Comparison of ENCODE assay signal across 11 cellular contexts in the genomic region with DNA sequence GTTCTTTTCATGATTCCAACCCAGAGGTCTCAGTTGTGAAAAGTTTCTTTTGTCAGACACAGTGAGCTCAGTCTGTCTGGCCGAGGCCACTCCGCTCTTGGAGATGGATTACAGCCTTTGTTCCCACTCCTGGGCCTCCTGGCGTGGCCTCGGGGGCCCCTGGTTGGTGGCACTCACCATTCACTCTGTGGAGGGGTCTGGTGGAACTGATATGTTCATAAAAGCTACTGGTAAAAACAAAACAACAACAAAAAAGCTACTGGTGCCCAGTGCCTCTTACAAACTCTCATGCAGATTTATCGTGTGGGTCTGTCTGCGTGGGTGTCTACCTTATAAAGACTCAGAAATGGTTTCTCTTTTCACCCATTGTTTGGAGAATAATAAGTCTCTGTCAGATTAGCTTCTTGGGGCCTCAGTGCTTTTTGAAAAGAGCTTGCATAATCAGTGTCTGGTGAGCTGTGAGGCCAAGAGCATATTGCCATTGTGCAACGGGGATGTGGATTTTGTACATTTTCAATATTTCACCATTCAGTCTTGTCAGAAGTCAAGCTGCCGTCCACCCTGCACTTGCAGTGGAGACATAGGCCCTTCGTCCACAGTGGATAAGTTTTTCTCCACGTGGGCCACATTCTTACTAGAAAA.
DNase-seq lines count a peak whose midpoint lies in the region; ATAC-seq, FAIRE-seq and TF ChIP-seq lines count a peak whose summit lies in the region.
"Had no signal": no experiment of that assay in that cellular context is flagged by ENCODE, and none has a peak within 500 bp of the region (broad histone marks: within the 10 kb centered on the region; RNA-seq: fewer than 3 reads in every experiment).

No MANE protein-coding gene starts in this region.

- no peak for TF ChIP-seq POLR2A in K562 (conservative IDR thresholded peaks at IDR 0.05)
- no peak for TF ChIP-seq POLR2A in spleen (IDR thresholded peaks at IDR 0.05)

- CTCF ChIA-PET in K562 (lab: Yijun Ruan, JAX; ENCODE audit: low intra/inter-chr PET ratio), result no interaction called here

- peak; percentile 58 for DNase-seq in HuH-7 (ENCODE audit: low spot score)
- DNase-seq in K562 (ENCODE audit: extremely low read depth in 1 of 4, low spot score in 3 of 4), result no peak
- peak; percentile 80 for DNase-seq in left kidney (ENCODE audit: low read depth, low spot score)
- no peak for DNase-seq in spleen
- DNase-seq in activated gamma-delta T cell treated with Interleukin-2 at 50 U/mL for 16 hours, result no peak
- DNase-seq in dermis blood vessel endothelial cell, result no peak
- no peak for DNase-seq in NCI-H1092 treated with DMSO at 0.1 percent for 48 hours (lab: John Stamatoyannopoulos, UW)
- DNase-seq in inferior parietal cortex (ENCODE audit: extremely low spot score), result no peak
- DNase-seq: Peyer's patch had no signal

- H4K20me1 ChIP-seq in K562 (replicated peaks; ENCODE audit: control insufficient read depth, insufficient read depth, low read length), result no peaks in the 10 kb centered on the region

- H3K4me3 ChIP-seq in K562 (no peak overlapping the region), spleen (peak overlapping the region in 1 of 8 donors; percentile 22)
- H3K4me3 ChIP-seq: Peyer's patch had no signal

- H3K4me1 ChIP-seq in K562 (replicated peaks in 1 of 2; ENCODE audit: control insufficient read depth in 2 of 2, insufficient read depth in 2 of 2, low read length in 2 of 2), result peaks cover 66 to 90% of the 10 kb centered on the region in 2 experiments
- peaks cover 2 to 78% (median 46%) of the 10 kb centered on the region in 6 donors for H3K4me1 ChIP-seq in spleen

- H3K9me3 ChIP-seq in K562 (replicated peaks; ENCODE audit: control insufficient read depth, insufficient read depth, low read depth, low read length), result no peaks in the 10 kb centered on the region
- H3K9me3 ChIP-seq in spleen, result no peaks in the 10 kb centered on the region
- H3K9me3 ChIP-seq: Peyer's patch had no signal

- TF ChIP-seq EP300 in K562 (IDR thresholded peaks at IDR 0.05; ENCODE audit: low read length), result no peak

- no peak for ATAC-seq in K562

- no peak for TF ChIP-seq CTCF in K562 (IDR thresholded peaks at IDR 0.05 in 2 of 3, conservative IDR thresholded peaks at IDR 0.05 in 1 of 3; ENCODE audit: insufficient read depth in 2 of 3, low read depth in 1 of 3, low read length in 3 of 3)
- no peak for TF ChIP-seq CTCF in spleen (IDR thresholded peaks at IDR 0.05 in 8 of 11, conservative IDR thresholded peaks at IDR 0.05 in 3 of 11)

- in situ Hi-C loops in K562 (cut with MboI), result no loop called here

- BruUV-seq in K562 (replicated peaks; lab: Mats Ljungman, UMichigan), result no TSS peak

- no peak overlapping the region for H2AFZ ChIP-seq in K562 (ENCODE audit: low read depth, low read length)
- H2AFZ ChIP-seq: parathyroid adenoma had no signal

- intact Hi-C loops in K562 (cut with micrococcal nuclease), result loop anchor here (10.0 kb wide), 1 partner anchor 599 kb away; a partner anchor contains a TSS
- intact Hi-C loops in spleen (cut with DNase I; ENCODE audit: low total_unique reads), result no loop called here

- H3K27ac ChIP-seq in K562 (ENCODE audit: extremely low read depth, low read depth, low read length) (peak overlapping the region; percentile 31; the same call in 1 of the 3 replicates), spleen (peak overlapping the region in 6 of 8 donors; percentile 39 to 84 (median 72))
- H3K27ac ChIP-seq: KMS-11, parathyroid adenoma had no signal

- H3K79me2 ChIP-seq in K562 (ENCODE audit: control insufficient read depth, insufficient read depth, low read length), result peaks cover 98% of the 10 kb centered on the region
- H3K79me2 ChIP-seq: parathyroid adenoma had no signal

- no peak overlapping the region for H3K4me2 ChIP-seq in K562 (ENCODE audit: insufficient read depth, low read length)
- H3K4me2 ChIP-seq: KMS-11 had no signal

- WGBS in K562 (ENCODE audit: insufficient coverage, low coverage, missing lambda C conversion rate), result 60% methylated on average over 10 of the region's 10 CpGs
- WGBS in spleen, 5 donors, result 51 to 77% (median 67%) methylated on average over 10 of the region's 10 CpGs

- peak overlapping the region in 1 of 2 experiments; percentile 73; a peak in 1 of 4 replicates for H3K9ac ChIP-seq in K562 (ENCODE audit: insufficient read depth in 1 of 2, low read depth in 2 of 2, low read length in 2 of 2)
- H3K9ac ChIP-seq: KMS-11, parathyroid adenoma had no signal

- peaks cover 6% of the 10 kb centered on the region; the same call in 1 of the 3 replicates for H3K36me3 ChIP-seq in K562 (ENCODE audit: control insufficient read depth, insufficient read depth, low read length)
- no peaks in the 10 kb centered on the region for H3K36me3 ChIP-seq in spleen
- H3K36me3 ChIP-seq: Peyer's patch had no signal

- FAIRE-seq in K562 (lab: Jason Lieb, UNC), result no peak

- no peaks in the 10 kb centered on the region for H3K9me1 ChIP-seq in K562 (ENCODE audit: control insufficient read depth, insufficient read depth, low read length)

- H3K27me3 ChIP-seq in K562 (ENCODE audit: control insufficient read depth in 2 of 2, insufficient read depth in 2 of 2, low read length in 2 of 2), result no peaks in the 10 kb centered on the region
- H3K27me3 ChIP-seq in spleen (replicated peaks in 1 of 7), result no peaks in the 10 kb centered on the region
- H3K27me3 ChIP-seq: Peyer's patch had no signal

- no peak for TF ChIP-seq RAD21 in K562 (CRISPR knock-in tag; conservative IDR thresholded peaks at IDR 0.05 in 1 of 2, IDR thresholded peaks at IDR 0.05 in 1 of 2)

- POLR2A ChIA-PET in K562 (lab: Yijun Ruan, JAX), result interaction anchor here (1.0 to 2.0 kb wide), 3 partner anchors 8 to 18 kb away, joined by 4 to 10 read pairs (median 6); no protein-coding TSS in a partner anchor

TF ChIP-seq in K562, 482 proteins besides CTCF, POLR2A, EP300 and RAD21 (continues in another document):
- TF ChIP-seq FOXJ3 (CRISPR knock-in tag; IDR thresholded peaks at IDR 0.05) (no peak), HNRNPK (IDR thresholded peaks at IDR 0.05; ENCODE audit: low read depth, low read length, poor library complexity, severe bottlenecking) (no peak), SOX6 (IDR thresholded peaks at IDR 0.05) (peak; percentile 55; the same call in 1 of the 2 replicates), CEBPG (CRISPR knock-in tag; IDR thresholded peaks at IDR 0.05) (peak; percentile 40; the same call in 1 of the 2 replicates), CEBPG (tag; conservative IDR thresholded peaks at IDR 0.05 in 1 of 2, IDR thresholded peaks at IDR 0.05 in 1 of 2) (peak; percentile 61 to 80), CEBPB (tag; IDR thresholded peaks at IDR 0.05) (peak; percentile 93), ILF3 (IDR thresholded peaks at IDR 0.05; ENCODE audit: borderline replicate concordance) (no peak), U2AF1 (optimal IDR thresholded peaks at IDR 0.05; ENCODE audit: low read depth, low read length) (no peak), DPF2 (IDR thresholded peaks at IDR 0.05) (no peak), EGR1 (conservative IDR thresholded peaks at IDR 0.05) (peak; percentile 73)
- TF ChIP-seq, protein P1, sequence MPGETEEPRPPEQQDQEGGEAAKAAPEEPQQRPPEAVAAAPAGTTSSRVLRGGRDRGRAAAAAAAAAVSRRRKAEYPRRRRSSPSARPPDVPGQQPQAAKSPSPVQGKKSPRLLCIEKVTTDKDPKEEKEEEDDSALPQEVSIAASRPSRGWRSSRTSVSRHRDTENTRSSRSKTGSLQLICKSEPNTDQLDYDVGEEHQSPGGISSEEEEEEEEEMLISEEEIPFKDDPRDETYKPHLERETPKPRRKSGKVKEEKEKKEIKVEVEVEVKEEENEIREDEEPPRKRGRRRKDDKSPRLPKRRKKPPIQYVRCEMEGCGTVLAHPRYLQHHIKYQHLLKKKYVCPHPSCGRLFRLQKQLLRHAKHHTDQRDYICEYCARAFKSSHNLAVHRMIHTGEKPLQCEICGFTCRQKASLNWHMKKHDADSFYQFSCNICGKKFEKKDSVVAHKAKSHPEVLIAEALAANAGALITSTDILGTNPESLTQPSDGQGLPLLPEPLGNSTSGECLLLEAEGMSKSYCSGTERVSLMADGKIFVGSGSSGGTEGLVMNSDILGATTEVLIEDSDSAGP (CRISPR knock-in tag; IDR thresholded peaks at IDR 0.05), result no peak
- TF ChIP-seq, protein P2, sequence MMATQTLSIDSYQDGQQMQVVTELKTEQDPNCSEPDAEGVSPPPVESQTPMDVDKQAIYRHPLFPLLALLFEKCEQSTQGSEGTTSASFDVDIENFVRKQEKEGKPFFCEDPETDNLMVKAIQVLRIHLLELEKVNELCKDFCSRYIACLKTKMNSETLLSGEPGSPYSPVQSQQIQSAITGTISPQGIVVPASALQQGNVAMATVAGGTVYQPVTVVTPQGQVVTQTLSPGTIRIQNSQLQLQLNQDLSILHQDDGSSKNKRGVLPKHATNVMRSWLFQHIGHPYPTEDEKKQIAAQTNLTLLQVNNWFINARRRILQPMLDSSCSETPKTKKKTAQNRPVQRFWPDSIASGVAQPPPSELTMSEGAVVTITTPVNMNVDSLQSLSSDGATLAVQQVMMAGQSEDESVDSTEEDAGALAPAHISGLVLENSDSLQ (IDR thresholded peaks at IDR 0.05), result 0 out of 2 replicates have a peak, but pooled peaks have one; percentile 4
- TF ChIP-seq, protein P3, sequence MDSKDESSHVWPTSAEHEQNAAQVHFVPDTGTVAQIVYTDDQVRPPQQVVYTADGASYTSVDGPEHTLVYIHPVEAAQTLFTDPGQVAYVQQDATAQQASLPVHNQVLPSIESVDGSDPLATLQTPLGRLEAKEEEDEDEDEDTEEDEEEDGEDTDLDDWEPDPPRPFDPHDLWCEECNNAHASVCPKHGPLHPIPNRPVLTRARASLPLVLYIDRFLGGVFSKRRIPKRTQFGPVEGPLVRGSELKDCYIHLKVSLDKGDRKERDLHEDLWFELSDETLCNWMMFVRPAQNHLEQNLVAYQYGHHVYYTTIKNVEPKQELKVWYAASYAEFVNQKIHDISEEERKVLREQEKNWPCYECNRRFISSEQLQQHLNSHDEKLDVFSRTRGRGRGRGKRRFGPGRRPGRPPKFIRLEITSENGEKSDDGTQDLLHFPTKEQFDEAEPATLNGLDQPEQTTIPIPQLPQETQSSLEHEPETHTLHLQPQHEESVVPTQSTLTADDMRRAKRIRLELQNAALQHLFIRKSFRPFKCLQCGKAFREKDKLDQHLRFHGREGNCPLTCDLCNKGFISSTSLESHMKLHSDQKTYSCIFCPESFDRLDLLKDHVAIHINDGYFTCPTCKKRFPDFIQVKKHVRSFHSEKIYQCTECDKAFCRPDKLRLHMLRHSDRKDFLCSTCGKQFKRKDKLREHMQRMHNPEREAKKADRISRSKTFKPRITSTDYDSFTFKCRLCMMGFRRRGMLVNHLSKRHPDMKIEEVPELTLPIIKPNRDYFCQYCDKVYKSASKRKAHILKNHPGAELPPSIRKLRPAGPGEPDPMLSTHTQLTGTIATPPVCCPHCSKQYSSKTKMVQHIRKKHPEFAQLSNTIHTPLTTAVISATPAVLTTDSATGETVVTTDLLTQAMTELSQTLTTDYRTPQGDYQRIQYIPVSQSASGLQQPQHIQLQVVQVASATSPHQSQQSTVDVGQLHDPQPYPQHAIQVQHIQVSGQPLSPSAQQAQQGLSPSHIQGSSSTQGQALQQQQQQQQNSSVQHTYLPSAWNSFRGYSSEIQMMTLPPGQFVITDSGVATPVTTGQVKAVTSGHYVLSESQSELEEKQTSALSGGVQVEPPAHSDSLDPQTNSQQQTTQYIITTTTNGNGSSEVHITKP (IDR thresholded peaks at IDR 0.05; ENCODE audit: partially characterized antibody), result peak; percentile 82

Comparison
In these comparisons a context has a peak if more than half of its experiments do, and no peak if none do; other contexts are left out.
1. DNase-seq: peak in HuH-7 (single experiment) and left kidney (single experiment); none in K562 (0 of 4), spleen (single experiment), activated gamma-delta T cell treated with Interleukin-2 at 50 U/mL for 16 hours (single experiment), dermis blood vessel endothelial cell (single experiment), NCI-H1092 treated with DMSO at 0.1 percent for 48 hours (single experiment) and inferior parietal cortex (single experiment).